1 cellular context compared by ENCODE assay signal in genomic region chr17:68087851-68088250, GRCh38.
TF ChIP-seq lines count a peak whose summit lies in the region.

No MANE protein-coding gene starts in this region.

TF ChIP-seq in HepG2, 621 proteins besides CTCF, POLR2A, EP300 and RAD21:
- no peak for TF ChIP-seq MLLT10 (CRISPR knock-in tag; IDR thresholded peaks at IDR 0.05)
- TF ChIP-seq ZNF770 (CRISPR knock-in tag; IDR thresholded peaks at IDR 0.05) = peak; percentile 47; the same call in 1 of the 2 replicates
- no peak for TF ChIP-seq SOX13 (IDR thresholded peaks at IDR 0.05)
- TF ChIP-seq SOX13 (CRISPR knock-in tag; conservative IDR thresholded peaks at IDR 0.05 in 1 of 2, IDR thresholded peaks at IDR 0.05 in 1 of 2) = no peak
- TF ChIP-seq ZNF562 (CRISPR knock-in tag; IDR thresholded peaks at IDR 0.05; ENCODE audit: borderline replicate concordance) = no peak
- TF ChIP-seq CCAR2 (optimal IDR thresholded peaks at IDR 0.05; ENCODE audit: low read depth, low read length) = no peak
- TF ChIP-seq ARNT2 (CRISPR knock-in tag; IDR thresholded peaks at IDR 0.05; ENCODE audit: low read depth) = no peak
